Comparison of ENCODE assay signal across 1 cellular context in genomic region chr22:38236786-38237185, GRCh38.
TF ChIP-seq lines count a peak whose summit lies in the region.

No MANE protein-coding gene starts in this region.

TF ChIP-seq in WTC11, 78 proteins besides CTCF, POLR2A, EP300 and RAD21 (continued from another document):
- no peak for TF ChIP-seq ZNF512 (CRISPR knock-in tag; IDR thresholded peaks at IDR 0.05; ENCODE audit: borderline replicate concordance)
- no peak for TF ChIP-seq NR1H2 (CRISPR knock-in tag; IDR thresholded peaks at IDR 0.05)
- no peak for TF ChIP-seq RORB (CRISPR knock-in tag; IDR thresholded peaks at IDR 0.05)
- no peak for TF ChIP-seq NFE2L1 (CRISPR knock-in tag; IDR thresholded peaks at IDR 0.05)
- TF ChIP-seq AFF4 (CRISPR knock-in tag; IDR thresholded peaks at IDR 0.05; ENCODE audit: borderline replicate concordance), result no peak
- TF ChIP-seq ESRRA (CRISPR knock-in tag; IDR thresholded peaks at IDR 0.05; ENCODE audit: borderline replicate concordance), result no peak
- no peak for TF ChIP-seq ZNF532 (CRISPR knock-in tag; IDR thresholded peaks at IDR 0.05; ENCODE audit: borderline replicate concordance)
